ENCODE assay signal across 9 cellular contexts in the genomic region with DNA sequence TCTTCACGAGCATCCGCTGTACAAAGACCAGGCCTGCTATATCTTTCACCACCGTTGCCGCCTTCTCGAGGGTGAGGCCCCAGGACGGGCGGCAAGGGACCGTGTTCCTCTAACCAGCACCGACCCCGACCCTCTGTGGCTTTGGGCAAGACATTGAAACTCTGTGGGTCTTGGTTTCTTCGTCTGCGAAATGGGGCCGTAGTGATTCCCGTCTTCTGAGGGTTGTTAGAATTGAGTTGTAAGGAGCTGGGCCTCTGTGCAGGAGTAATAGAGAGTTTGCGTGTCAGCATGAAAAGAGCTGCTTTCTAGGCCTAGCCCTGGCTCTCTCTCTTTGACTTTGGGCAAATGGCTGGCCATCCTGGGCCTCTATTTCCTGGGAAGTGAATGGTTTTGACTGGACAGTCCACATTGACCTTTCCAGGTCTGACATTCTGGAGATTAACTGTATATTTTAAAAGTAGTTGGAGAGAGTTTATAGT. TPM values are rescaled to one million over a fixed set of nuclear protein-coding genes. Genes with fewer than 3 reads are reported as not detected.
DNase-seq lines count a peak whose midpoint lies in the region; ATAC-seq and TF ChIP-seq lines count a peak whose summit lies in the region.
"Had no signal": no experiment of that assay in that cellular context is flagged by ENCODE, and none has a peak within 500 bp of the region (broad histone marks: within the 10 kb centered on the region; RNA-seq: fewer than 3 reads in every experiment).

No MANE protein-coding gene starts in this region.

- H3K4me3 ChIP-seq in CD8-positive, alpha-beta T cell (ENCODE audit: low read depth, low read length): peak overlapping the region; percentile 59
- H3K4me3 ChIP-seq in HFF-Myc (replicated peaks; ENCODE audit: low read depth, low read length) (peak overlapping the region; percentile 87), heart left ventricle (peak overlapping the region; percentile 62 to 96 (median 84)), skeletal muscle tissue (ENCODE audit: low read length in 3 of 3) (peak overlapping the region; percentile 89 to 99 (median 98))

- intact Hi-C loops in CD8-positive, alpha-beta T cell (cut with DNase I, micrococcal nuclease): loop anchor here (1.0 to 10.0 kb wide), 9 partner anchors 87 to 564 kb away; a partner anchor contains a TSS
- intact Hi-C loops in heart left ventricle (cut with DNase I): loop anchor here in 9 of 10 donors (2.0 to 10.0 kb wide), 7 partner anchors 126 to 294 kb away; a partner anchor contains a TSS

- H3K27ac Mint-ChIP-seq in CD8-positive, alpha-beta T cell: peak overlapping the region; percentile 84

- POLR2A ChIA-PET in CD8-positive, alpha-beta T cell (lab: Charles Lee): interaction anchor here (1.0 to 1.8 kb wide), 4 partner anchors 85 to 289 kb away, joined by 3 to 13 read pairs (median 8); a partner anchor contains a TSS

- H3K9me3 ChIP-seq in CD8-positive, alpha-beta T cell (ENCODE audit: low read length): no peaks in the 10 kb centered on the region
- H3K9me3 ChIP-seq in heart left ventricle (no peaks in the 10 kb centered on the region), skeletal muscle tissue (ENCODE audit: control insufficient read depth in 3 of 3, low read length in 3 of 3) (no peaks in the 10 kb centered on the region)

- H3K4me3 Mint-ChIP-seq in CD8-positive, alpha-beta T cell: peak overlapping the region; percentile 94

- CTCF ChIA-PET in CD8-positive, alpha-beta T cell (lab: Charles Lee): no interaction called here

- peaks cover 28% of the 10 kb centered on the region for H3K36me3 Mint-ChIP-seq in CD8-positive, alpha-beta T cell

- TF ChIP-seq POLR2A in heart left ventricle (IDR thresholded peaks at IDR 0.05): no peak

- no peak for TF ChIP-seq CTCF in CD8-positive, alpha-beta T cell (IDR thresholded peaks at IDR 0.05)
- TF ChIP-seq CTCF in HFF-Myc (IDR thresholded peaks at IDR 0.05; ENCODE audit: low read depth, low read length, missing control alignments): no peak
- TF ChIP-seq CTCF in VCaP (conservative IDR thresholded peaks at IDR 0.05): no peak
- no peak for TF ChIP-seq CTCF in heart left ventricle (IDR thresholded peaks at IDR 0.05)

- H3K9ac ChIP-seq in skeletal muscle tissue (ENCODE audit: low read depth in 1 of 3, low read length in 3 of 3): peak overlapping the region; percentile 89 to 97 (median 94)

- H3K9me3 Mint-ChIP-seq in CD8-positive, alpha-beta T cell: no peaks in the 10 kb centered on the region

- H3K4me1 Mint-ChIP-seq in CD8-positive, alpha-beta T cell (ENCODE audit: low read depth): peaks cover 43% of the 10 kb centered on the region

- H3K27me3 ChIP-seq in CD8-positive, alpha-beta T cell (ENCODE audit: insufficient read depth, low read length): no peaks in the 10 kb centered on the region
- H3K27me3 ChIP-seq in heart left ventricle (no peaks in the 10 kb centered on the region), skeletal muscle tissue (ENCODE audit: control insufficient read depth in 3 of 3, insufficient read depth in 3 of 3, low read length in 3 of 3) (no peaks in the 10 kb centered on the region)

- no peaks in the 10 kb centered on the region for H3K27me3 Mint-ChIP-seq in CD8-positive, alpha-beta T cell (ENCODE audit: low read depth)

- peak in 1 of 7 experiments; percentile 15 for DNase-seq in CD8-positive, alpha-beta T cell
- DNase-seq in HFF-Myc (ENCODE audit: extremely low read depth, low read depth) (no peak), heart left ventricle (no peak), NCI-H2227 treated with DMSO at 0.1 percent for 48 hours (lab: John Stamatoyannopoulos, UW) (no peak)
- DNase-seq in NK-92 treated with Interleukin-12 subunit alpha and Interleukin-12 subunit beta, amount 100 ng/mL, for 24 hours (lab: John Stamatoyannopoulos, UW): no peak

- H3K27ac ChIP-seq in CD8-positive, alpha-beta T cell (ENCODE audit: low read depth, low read length): peak overlapping the region; percentile 60
- H3K27ac ChIP-seq in VCaP (peak overlapping the region; percentile 80), heart left ventricle (peak overlapping the region; percentile 6 to 91 (median 72)), skeletal muscle tissue (ENCODE audit: low read depth, low read length) (peak overlapping the region; percentile 76)

- WGBS in heart left ventricle, 4 donors: 0 to 8% (median 2%) methylated on average over 2 to 15 of the region's 15 CpGs

- no peak for ATAC-seq in CD8-positive, alpha-beta T cell
- ATAC-seq in heart left ventricle (peak in 1 of 4 donors; percentile 5), GM19463 (IDR thresholded peaks at IDR 0.05; ENCODE audit: unreplicated experiment) (no peak)

- H3K36me3 ChIP-seq in CD8-positive, alpha-beta T cell (ENCODE audit: insufficient read depth, low read length): peaks cover 12% of the 10 kb centered on the region
- H3K36me3 ChIP-seq in heart left ventricle: peaks cover 0 to 36% (median 25%) of the 10 kb centered on the region in 9 donors
- peaks cover 12 to 20% (median 17%) of the 10 kb centered on the region in 3 donors for H3K36me3 ChIP-seq in skeletal muscle tissue (ENCODE audit: control insufficient read depth in 3 of 3, insufficient read depth in 3 of 3, low read length in 3 of 3)

- H3K4me1 ChIP-seq in CD8-positive, alpha-beta T cell (ENCODE audit: insufficient read depth, low read length): peaks cover 19% of the 10 kb centered on the region
- H3K4me1 ChIP-seq in heart left ventricle: peaks cover 0 to 30% (median 19%) of the 10 kb centered on the region in 12 donors
- H3K4me1 ChIP-seq in skeletal muscle tissue (ENCODE audit: control insufficient read depth in 3 of 3, insufficient read depth in 3 of 3, low read length in 3 of 3): peaks cover 18 to 26% (median 21%) of the 10 kb centered on the region in 3 donors

RNA-seq across cellular contexts. Expression of a gene that starts 0.6 kb away (rescaled TPM):
- total RNA-seq in CD8-positive, alpha-beta T cell: 10 to 100 TPM; 27.4 to 29.8 TPM
- total RNA-seq in heart left ventricle: 100 to 1,000 TPM in 2 of 9 donors, 10 to 100 TPM in 7; 75.6 to 122 (median 89.3) TPM
- polyA plus RNA-seq in heart left ventricle: 10 to 100 TPM; 46.7 to 78.1 TPM
- 32.9 TPM for total RNA-seq in skeletal muscle tissue

RNA-seq across cellular contexts. Expression of a gene that starts 0.7 kb away (rescaled TPM):
- total RNA-seq in CD8-positive, alpha-beta T cell: 1 to 10 TPM; 2.1 to 3.0 TPM
- total RNA-seq in heart left ventricle: 1 to 10 TPM; 2.8 to 7.5 (median 4.4) TPM
- polyA plus RNA-seq in heart left ventricle: 1 to 10 TPM; 2.2 to 2.7 TPM
- total RNA-seq in skeletal muscle tissue: 5.2 TPM

RNA-seq across cellular contexts. Expression of a gene that starts 47.8 kb away (rescaled TPM):
- total RNA-seq in CD8-positive, alpha-beta T cell: not detected
- total RNA-seq in heart left ventricle (under 1 TPM in 1 of 9 donors, not detected in 8; 0.29 TPM), skeletal muscle tissue (not detected)
- not detected for polyA plus RNA-seq in heart left ventricle
- total RNA-seq: SK-MEL-5 had no signal
